18 cellular contexts compared by ENCODE assay signal in genomic region chr13:37409756-37410155, GRCh38.
DNase-seq lines count a peak whose midpoint lies in the region; ATAC-seq and TF ChIP-seq lines count a peak whose summit lies in the region.
"Had no signal": no experiment of that assay in that cellular context is flagged by ENCODE, and none has a peak within 500 bp of the region (broad histone marks: within the 10 kb centered on the region; RNA-seq: fewer than 3 reads in every experiment).

No MANE protein-coding gene starts in this region.

- in situ Hi-C loops in IMR-90 (cut with MboI; ENCODE audit: low sequenced_read_pairs) (no loop called here), ACHN (cut with HindIII; ENCODE audit: low pct_ligation_motif_present, low pct_unique_long_range_greater_than_20kb, low sequenced_read_pairs) (no loop called here)

- DNase-seq in A673 (ENCODE audit: low spot score) (peak; percentile 17), IMR-90 (peak; percentile 46), chondrocyte (ENCODE audit: low spot score) (no peak), foreskin fibroblast (peak; percentile 20 to 43), glutamatergic neuron (no peak), ACHN (no peak), HT-29 (ENCODE audit: low spot score) (no peak)
- DNase-seq in stimulated activated naive CD4-positive, alpha-beta T cell treated with Interleukin-2 at 50 U/mL for 16 hours (lab: John Stamatoyannopoulos, UW), result no peak
- DNase-seq: AML-193, DMS79, GF-D8, Kasumi-1, MV-4-11, NCI-H1436, NCI-H2029 treated with DMSO at 0.1 percent for 48 hours, NCI-H510A treated with DMSO at 0.1 percent for 48 hours, SHP77 had no signal

- H4K8ac ChIP-seq in IMR-90 (ENCODE audit: low read depth in 2 of 2, low read length in 2 of 2), result no peak overlapping the region

- H3K27me3 ChIP-seq in A673 (replicated peaks; ENCODE audit: insufficient read depth, low read depth, low read length, poor library complexity) (no peaks in the 10 kb centered on the region), IMR-90 (ENCODE audit: control insufficient read depth, insufficient read depth, low read length) (no peaks in the 10 kb centered on the region)

- no peaks in the 10 kb centered on the region for H3K79me1 ChIP-seq in IMR-90 (ENCODE audit: low read depth in 1 of 2, low read length in 2 of 2)

- CTCF ChIA-PET in A673 (lab: Charles Lee), result no interaction called here
- CTCF ChIA-PET in IMR-90 (lab: Yijun Ruan, JAX), result no interaction called here

- H3K14ac ChIP-seq in IMR-90 (replicated peaks; ENCODE audit: low read depth, low read length), result no peak overlapping the region

- H3K9ac ChIP-seq in IMR-90 (ENCODE audit: low read depth, low read length), result no peak overlapping the region

- no peak overlapping the region for H3K23ac ChIP-seq in IMR-90 (ENCODE audit: low read depth, low read length)

- H3K27me3 Mint-ChIP-seq in chondrocyte (ENCODE audit: low read depth) (no peaks in the 10 kb centered on the region), glutamatergic neuron (ENCODE audit: unreplicated experiment) (peaks cover 2% of the 10 kb centered on the region)

- no peak overlapping the region for H2BK120ac ChIP-seq in IMR-90 (ENCODE audit: low read depth, low read length)

- H4K5ac ChIP-seq in IMR-90 (ENCODE audit: low read depth, low read length), result no peak overlapping the region

- H3K9me3 Mint-ChIP-seq in chondrocyte (ENCODE audit: low read depth), result peaks cover 4% of the 10 kb centered on the region
- H3K9me3 Mint-ChIP-seq in glutamatergic neuron (ENCODE audit: unreplicated experiment), result no peaks in the 10 kb centered on the region

- H3K9me3 ChIP-seq in A673 (ENCODE audit: low read depth, low read length, poor library complexity, severe bottlenecking) (no peaks in the 10 kb centered on the region), IMR-90 (ENCODE audit: control insufficient read depth, insufficient read depth, low read length) (no peaks in the 10 kb centered on the region)

- no peak overlapping the region for H3K27ac ChIP-seq in A673 (ENCODE audit: low read depth, low read length, poor library complexity, severe bottlenecking)
- H3K27ac ChIP-seq in IMR-90 (ENCODE audit: insufficient read depth, low read length), result no peak overlapping the region

- H3K4me3 Mint-ChIP-seq in chondrocyte (ENCODE audit: unreplicated experiment) (no peak overlapping the region), glutamatergic neuron (ENCODE audit: unreplicated experiment) (no peak overlapping the region)

- no peak for TF ChIP-seq POLR2A in IMR-90 (IDR thresholded peaks at IDR 0.05; ENCODE audit: low read depth, low read length)

- H3K18ac ChIP-seq in IMR-90 (ENCODE audit: low read depth, low read length), result no peak overlapping the region

- dilution Hi-C loops in IMR-90 (cut with HindIII; ENCODE audit: low sequenced_read_pairs, unreplicated experiment), result no loop called here

- TF ChIP-seq CTCF in A673 (conservative IDR thresholded peaks at IDR 0.05; ENCODE audit: low read depth, low read length) (no peak), IMR-90 (conservative IDR thresholded peaks at IDR 0.05; ENCODE audit: low read depth, low read length) (no peak), chondrocyte (IDR thresholded peaks at IDR 0.05) (no peak), foreskin fibroblast (IDR thresholded peaks at IDR 0.05; ENCODE audit: low read depth, low read length) (no peak), glutamatergic neuron (IDR thresholded peaks at IDR 0.05; ENCODE audit: partially characterized antibody, unreplicated experiment) (no peak)

- H3K27ac Mint-ChIP-seq in chondrocyte (ENCODE audit: unreplicated experiment) (peak overlapping the region; percentile 43), glutamatergic neuron (ENCODE audit: unreplicated experiment) (no peak overlapping the region)

- H3K56ac ChIP-seq in IMR-90 (ENCODE audit: extremely low read depth, insufficient read depth, low read length), result no peak overlapping the region

- no peak overlapping the region for H4K91ac ChIP-seq in IMR-90 (ENCODE audit: insufficient read depth, low read depth, low read length)

- intact Hi-C loops in A673 (cut with micrococcal nuclease; ENCODE audit: unreplicated experiment), result no loop called here
- intact Hi-C loops in IMR-90 (cut with micrococcal nuclease), result loop anchor here (5.0 to 10.0 kb wide), 2 partner anchors 215 to 302 kb away; partner anchors contain the start of gene CSNK1A1L

- H2BK5ac ChIP-seq in IMR-90 (ENCODE audit: low read depth, low read length, poor library complexity, severe bottlenecking), result no peak overlapping the region

- TF ChIP-seq RAD21 in IMR-90 (IDR thresholded peaks at IDR 0.05; ENCODE audit: low read length), result no peak

- ATAC-seq in IMR-90 (ENCODE audit: low read depth), result no peak
- ATAC-seq: Panc1 had no signal

- no peak overlapping the region for H2AFZ ChIP-seq in IMR-90 (replicated peaks; ENCODE audit: low read length, poor library complexity)

- no peaks in the 10 kb centered on the region for H4K20me1 ChIP-seq in IMR-90 (ENCODE audit: insufficient read depth, low read length)

- no peaks in the 10 kb centered on the region for H3K9me1 ChIP-seq in IMR-90 (ENCODE audit: insufficient read depth, low read length)

- POLR2A ChIA-PET in A673 (lab: Charles Lee; ENCODE audit: low non-redundant PET), result interaction anchor here (0.5 kb wide), 1 partner anchor 110 kb away, joined by 4 read pairs; no protein-coding TSS in a partner anchor
- POLR2A ChIA-PET in IMR-90 (lab: Charles Lee; ENCODE audit: unreplicated experiment), result no interaction called here

- H3K4me1 ChIP-seq in A673 (ENCODE audit: insufficient read depth, low read length, poor library complexity, severe bottlenecking) (no peaks in the 10 kb centered on the region), IMR-90 (ENCODE audit: control insufficient read depth, insufficient read depth, low read length) (peaks cover 3% of the 10 kb centered on the region)

- no peak overlapping the region for H2AK9ac ChIP-seq in IMR-90 (replicated peaks; ENCODE audit: low read depth, low read length, poor library complexity)

- no peak overlapping the region for H2BK20ac ChIP-seq in IMR-90 (ENCODE audit: low read depth, low read length)

- no peak overlapping the region for H3K4ac ChIP-seq in IMR-90 (ENCODE audit: low read depth, low read length)

- BruUV-seq in A673 (replicated peaks; lab: Mats Ljungman, UMichigan) (no TSS peak), IMR-90 (replicated peaks; lab: Mats Ljungman, UMichigan) (no TSS peak)

- H3K36me3 Mint-ChIP-seq in chondrocyte (ENCODE audit: low read depth), result peaks cover 5% of the 10 kb centered on the region
- no peaks in the 10 kb centered on the region for H3K36me3 Mint-ChIP-seq in glutamatergic neuron (ENCODE audit: unreplicated experiment)

- no peaks in the 10 kb centered on the region for H3K36me3 ChIP-seq in A673 (ENCODE audit: insufficient read depth, low read length, poor library complexity, severe bottlenecking)
- H3K36me3 ChIP-seq in IMR-90 (ENCODE audit: control insufficient read depth, insufficient read depth, low read length), result no peaks in the 10 kb centered on the region

- no peak overlapping the region for H3K4me3 ChIP-seq in A673 (ENCODE audit: low read depth, low read length, poor library complexity, severe bottlenecking)
- no peak overlapping the region for H3K4me3 ChIP-seq in IMR-90 (ENCODE audit: insufficient read depth, low read depth, low read length)
- no peak overlapping the region for H3K4me3 ChIP-seq in foreskin fibroblast (ENCODE audit: low read depth in 1 of 2, low read length in 2 of 2)

- H2BK15ac ChIP-seq in IMR-90 (ENCODE audit: low read depth, low read length), result no peak overlapping the region

- H2AK5ac ChIP-seq in IMR-90 (ENCODE audit: low read depth, low read length), result no peak overlapping the region

- H3K4me1 Mint-ChIP-seq in chondrocyte (ENCODE audit: low read depth) (peaks cover 69% of the 10 kb centered on the region), glutamatergic neuron (ENCODE audit: low read depth, unreplicated experiment) (no peaks in the 10 kb centered on the region)

- H3K4me2 ChIP-seq in IMR-90 (ENCODE audit: low read depth, low read length), result no peak overlapping the region

TF ChIP-seq in IMR-90, 13 proteins besides CTCF, POLR2A, EP300 and RAD21:
- TF ChIP-seq RFX5 (IDR thresholded peaks at IDR 0.05; ENCODE audit: low read depth, low read length) (no peak), SMC3 (IDR thresholded peaks at IDR 0.05; ENCODE audit: low read depth, low read length) (no peak), CHD1 (IDR thresholded peaks at IDR 0.05; ENCODE audit: low read depth, low read length) (no peak), RCOR1 (IDR thresholded peaks at IDR 0.05; ENCODE audit: insufficient replicate concordance, low read length) (no peak), BHLHE40 (IDR thresholded peaks at IDR 0.05; ENCODE audit: low read depth, low read length) (no peak), CEBPB (IDR thresholded peaks at IDR 0.05; ENCODE audit: low read depth, low read length) (no peak), NFE2L2 (IDR thresholded peaks at IDR 0.05; ENCODE audit: low read depth, low read length) (no peak), MAZ (IDR thresholded peaks at IDR 0.05; ENCODE audit: borderline replicate concordance, low read depth, low read length) (no peak), MAFK (IDR thresholded peaks at IDR 0.05; ENCODE audit: low read depth, low read length) (no peak), MXI1 (IDR thresholded peaks at IDR 0.05; ENCODE audit: borderline replicate concordance, low read depth, low read length) (no peak)
TF ChIP-seq in IMR-90: peak in this region for 0.

Comparison
In these comparisons a context has a peak if more than half of its experiments do, and no peak if none do; other contexts are left out.
1. DNase-seq: peak in A673 (single experiment), IMR-90 (single experiment) and foreskin fibroblast (2 of 2); none in chondrocyte (single experiment), glutamatergic neuron (single experiment), stimulated activated naive CD4-positive, alpha-beta T cell treated with Interleukin-2 at 50 U/mL for 16 hours (single experiment), ACHN (single experiment) and HT-29 (single experiment).